8 cellular contexts compared by ENCODE assay signal in the genomic region with DNA sequence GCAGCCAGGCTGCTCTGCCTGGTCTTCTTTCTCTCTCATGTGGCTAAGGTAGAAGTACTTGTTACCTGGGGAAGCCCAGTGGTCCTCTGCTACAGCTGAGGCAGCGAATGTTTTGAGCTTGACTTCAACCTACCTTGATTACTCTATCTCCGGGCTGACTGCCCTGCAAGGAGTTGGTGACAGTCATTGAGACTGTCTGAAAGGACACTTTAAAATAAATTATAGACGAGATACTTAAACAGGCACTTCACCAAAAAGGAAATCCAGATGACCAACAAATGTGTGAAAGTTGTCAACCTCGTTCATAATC. TPM values are rescaled to one million over a fixed set of nuclear protein-coding genes. Genes with fewer than 3 reads are reported as not detected.
A peak's percentile ranks its signal among the peaks of the same experiment; 100 is the strongest.
DNase-seq lines count a peak whose midpoint lies in the region; ATAC-seq and TF ChIP-seq lines count a peak whose summit lies in the region.

No MANE protein-coding gene starts in this region.

- H3K36me3 Mint-ChIP-seq in T-helper 2 cell treated with Interferon-gamma antibody and Interleukin-4, amounts not matched to agents 5 μg/mL and 100 μg/mL, for 36 hours (ENCODE audit: low read depth) = peaks cover 13% of the 10 kb centered on the region
- no peaks in the 10 kb centered on the region for H3K36me3 Mint-ChIP-seq in stimulated activated naive B cell treated with anti-CD40 and anti-IgM and Interleukin-4, amounts not matched to agents 10 μg/mL and 1 μg/mL and 100 μg/mL, for 72 hours

- peak overlapping the region; percentile 71 to 73 for H3K4me3 ChIP-seq in gastroesophageal sphincter

- peaks cover 0 to 12% (median 5%) of the 10 kb centered on the region in 3 donors for H3K4me1 ChIP-seq in gastroesophageal sphincter

- H3K36me3 ChIP-seq in gastroesophageal sphincter = no peaks in the 10 kb centered on the region

- no peak for TF ChIP-seq CTCF in RWPE1 (conservative IDR thresholded peaks at IDR 0.05; ENCODE audit: low read depth)
- no peak for TF ChIP-seq CTCF in gastroesophageal sphincter (IDR thresholded peaks at IDR 0.05)

- POLR2A ChIA-PET in RWPE1 (lab: Yijun Ruan, JAX; ENCODE audit: low non-redundant PET) = no interaction called here

- DNase-seq in T-helper 2 cell treated with Interferon-gamma antibody and Interleukin-4, amounts not matched to agents 5 μg/mL and 100 μg/mL, for 36 hours (ENCODE audit: low spot score) = no peak
- DNase-seq in T-helper 2 cell = no peak
- no peak for DNase-seq in RWPE1 (ENCODE audit: low spot score)
- no peak for DNase-seq in stimulated activated naive B cell treated with anti-CD40 and anti-IgM and Interleukin-4, amounts not matched to agents 10 μg/mL and 1 μg/mL and 100 μg/mL, for 72 hours
- no peak for DNase-seq in amygdala (lab: John Stamatoyannopoulos, UW)

- ATAC-seq in gastroesophageal sphincter (no peak), HG03159 (IDR thresholded peaks at IDR 0.05; ENCODE audit: unreplicated experiment) (no peak), HG02642 (IDR thresholded peaks at IDR 0.05; ENCODE audit: poor library complexity, unreplicated experiment) (no peak)
- ATAC-seq in stimulated activated naive B cell treated with anti-CD40 and anti-IgM and Interleukin-4, amounts not matched to agents 10 μg/mL and 1 μg/mL and 100 μg/mL, for 72 hours (replicated peaks) = peak; percentile 66 to 73

- 27 to 36% methylated on average over 4 of the region's 4 CpGs for WGBS in gastroesophageal sphincter (ENCODE audit: low coverage in 1 of 2), 2 donors

- no peak for TF ChIP-seq POLR2A in gastroesophageal sphincter (IDR thresholded peaks at IDR 0.05)

- peak overlapping the region; percentile 73 for H3K27ac Mint-ChIP-seq in T-helper 2 cell treated with Interferon-gamma antibody and Interleukin-4, amounts not matched to agents 5 μg/mL and 100 μg/mL, for 36 hours
- H3K27ac Mint-ChIP-seq in stimulated activated naive B cell treated with anti-CD40 and anti-IgM and Interleukin-4, amounts not matched to agents 10 μg/mL and 1 μg/mL and 100 μg/mL, for 72 hours = no peak overlapping the region

- H3K4me1 Mint-ChIP-seq in T-helper 2 cell treated with Interferon-gamma antibody and Interleukin-4, amounts not matched to agents 5 μg/mL and 100 μg/mL, for 36 hours (ENCODE audit: low read depth) = peaks cover 18% of the 10 kb centered on the region
- peaks cover 11 to 15% of the 10 kb centered on the region in 2 donors for H3K4me1 Mint-ChIP-seq in stimulated activated naive B cell treated with anti-CD40 and anti-IgM and Interleukin-4, amounts not matched to agents 10 μg/mL and 1 μg/mL and 100 μg/mL, for 72 hours

- H3K4me3 Mint-ChIP-seq in T-helper 2 cell treated with Interferon-gamma antibody and Interleukin-4, amounts not matched to agents 5 μg/mL and 100 μg/mL, for 36 hours = peak overlapping the region; percentile 95
- peak overlapping the region; percentile 90 to 94 for H3K4me3 Mint-ChIP-seq in stimulated activated naive B cell treated with anti-CD40 and anti-IgM and Interleukin-4, amounts not matched to agents 10 μg/mL and 1 μg/mL and 100 μg/mL, for 72 hours

- H3K27me3 ChIP-seq in gastroesophageal sphincter = no peaks in the 10 kb centered on the region

- H3K27ac ChIP-seq in RWPE1 = peak overlapping the region; percentile 78
- H3K27ac ChIP-seq in gastroesophageal sphincter = no peak overlapping the region

- H3K27me3 Mint-ChIP-seq in T-helper 2 cell treated with Interferon-gamma antibody and Interleukin-4, amounts not matched to agents 5 μg/mL and 100 μg/mL, for 36 hours (ENCODE audit: low read depth) = peaks cover 14% of the 10 kb centered on the region
- peaks cover 0 to 6% of the 10 kb centered on the region in 2 donors for H3K27me3 Mint-ChIP-seq in stimulated activated naive B cell treated with anti-CD40 and anti-IgM and Interleukin-4, amounts not matched to agents 10 μg/mL and 1 μg/mL and 100 μg/mL, for 72 hours

- CTCF ChIA-PET in RWPE1 (lab: Yijun Ruan, JAX) = no interaction called here

- H3K9me3 ChIP-seq in gastroesophageal sphincter = no peaks in the 10 kb centered on the region

- TF ChIP-seq EP300 in gastroesophageal sphincter (IDR thresholded peaks at IDR 0.05) = no peak

- no peaks in the 10 kb centered on the region for H3K9me3 Mint-ChIP-seq in T-helper 2 cell treated with Interferon-gamma antibody and Interleukin-4, amounts not matched to agents 5 μg/mL and 100 μg/mL, for 36 hours
- H3K9me3 Mint-ChIP-seq in stimulated activated naive B cell treated with anti-CD40 and anti-IgM and Interleukin-4, amounts not matched to agents 10 μg/mL and 1 μg/mL and 100 μg/mL, for 72 hours = no peaks in the 10 kb centered on the region

RNA-seq across cellular contexts. Expression of a gene that starts 0.5 kb away (rescaled TPM):
- 1 to 10 TPM; 3.8 to 9.7 (median 6.6) TPM for total RNA-seq in gastroesophageal sphincter

Comparison
In these comparisons a context has a peak if more than half of its experiments do, and no peak if none do; other contexts are left out.
1. ATAC-seq: peak in stimulated activated naive B cell treated with anti-CD40 and anti-IgM and Interleukin-4, amounts not matched to agents 10 μg/mL and 1 μg/mL and 100 μg/mL, for 72 hours (2 of 2); none in gastroesophageal sphincter (single experiment), HG03159 (single experiment) and HG02642 (single experiment).